Comparison of ENCODE assay signal across 1 cellular context in genomic region chr4:119300072-119300387, GRCh38.
TF ChIP-seq lines count a peak whose summit lies in the region.

No MANE protein-coding gene starts in this region.

TF ChIP-seq in HepG2, 621 proteins besides CTCF, POLR2A, EP300 and RAD21 (continued from another document):
- TF ChIP-seq PRDM15 (CRISPR knock-in tag; IDR thresholded peaks at IDR 0.05) (no peak), SOX13 (IDR thresholded peaks at IDR 0.05) (no peak), SOX13 (CRISPR knock-in tag; conservative IDR thresholded peaks at IDR 0.05 in 1 of 2, IDR thresholded peaks at IDR 0.05 in 1 of 2) (no peak), ZNF446 (CRISPR knock-in tag; IDR thresholded peaks at IDR 0.05) (0 out of 2 replicates have a peak, but pooled peaks have one; percentile 2), ZFYVE20 (CRISPR knock-in tag; IDR thresholded peaks at IDR 0.05; ENCODE audit: borderline replicate concordance, low read depth) (no peak), SRY (CRISPR knock-in tag; IDR thresholded peaks at IDR 0.05) (no peak)
- TF ChIP-seq, protein P1, sequence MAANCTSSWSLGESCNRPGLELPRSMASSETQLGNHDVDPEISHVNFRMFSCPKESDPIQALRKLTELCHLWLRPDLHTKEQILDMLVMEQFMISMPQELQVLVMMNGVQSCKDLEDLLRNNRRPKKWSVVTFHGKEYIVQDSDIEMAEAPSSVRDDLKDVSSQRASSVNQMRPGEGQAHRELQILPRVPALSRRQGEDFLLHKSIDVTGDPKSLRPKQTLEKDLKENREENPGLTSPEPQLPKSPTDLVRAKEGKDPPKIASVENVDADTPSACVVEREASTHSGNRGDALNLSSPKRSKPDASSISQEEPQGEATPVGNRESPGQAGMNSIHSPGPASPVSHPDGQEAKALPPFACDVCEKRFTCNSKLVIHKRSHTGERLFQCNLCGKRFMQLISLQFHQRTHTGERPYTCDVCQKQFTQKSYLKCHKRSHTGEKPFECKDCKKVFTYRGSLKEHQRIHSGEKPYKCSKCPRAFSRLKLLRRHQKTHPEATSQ (CRISPR knock-in tag; IDR thresholded peaks at IDR 0.05; ENCODE audit: borderline replicate concordance): no peak
